Comparison of ENCODE assay signal across 27 cellular contexts in genomic region chr6:116992546-116992945, GRCh38.
"Had no signal": no experiment of that assay in that cellular context is flagged by ENCODE, and none has a peak within 500 bp of the region (broad histone marks: within the 10 kb centered on the region; RNA-seq: fewer than 3 reads in every experiment).

No MANE protein-coding gene starts in this region.

- H3K4me3 ChIP-seq: coronary artery, dorsolateral prefrontal cortex, heart left ventricle had no signal

- H3K27me3 ChIP-seq: brain microvascular endothelial cell, heart left ventricle had no signal

- ATAC-seq: activated naive CD4-positive, alpha-beta T cell treated with anti-CD3 and anti-CD28 coated beads, Interleukin-2, amount 50 U/mL, for 72 hours; activated T-cell treated with anti-CD3 and anti-CD28 coated beads, Interleukin-2, amount 50 U/mL, for 72 hours; effector memory CD8-positive, alpha-beta T cell; heart left ventricle; T-helper 17 cell had no signal

- H3K4me1 ChIP-seq: heart left ventricle had no signal

- H3K36me3 ChIP-seq: brain microvascular endothelial cell, heart left ventricle had no signal

- DNase-seq: activated CD4-positive, alpha-beta memory T cell treated with anti-CD3 and anti-CD28 coated beads, Interleukin-2, amount 10 ng/mL, durations not matched to agents 7 days and 5 days; activated CD4-positive, alpha-beta T cell treated with anti-CD3 and anti-CD28 coated beads for 1 hour; activated CD4-positive, alpha-beta T cell treated with anti-CD3 and anti-CD28 coated beads for 4 hours; activated CD4-positive, alpha-beta T cell treated with anti-CD3 and anti-CD28 coated beads, Interleukin-2, amount 10 ng/mL, durations not matched to agents 7 days and 5 days; activated CD4-positive, alpha-beta T cell treated with anti-CD3 and anti-CD28 coated beads, Interleukin-2, amount 50 U/mL, for 4 hours; activated CD8-positive, alpha-beta memory T cell treated with anti-CD3 and anti-CD28 coated beads, Interleukin-2, amount 50 U/mL, for 48 hours; activated gamma-delta T cell; activated naive CD4-positive, alpha-beta T cell; activated naive CD4-positive, alpha-beta T cell treated with anti-CD3 and anti-CD28 coated beads, Interleukin-2, amount 10 ng/mL, durations not matched to agents 7 days and 5 days; activated naive CD8-positive, alpha-beta T cell treated with anti-CD3 and anti-CD28 coated beads, Interleukin-2, amount 10 ng/mL, durations not matched to agents 7 days and 5 days; activated T-cell treated with anti-CD3 and anti-CD28 coated beads for 4 hours; activated T-cell treated with anti-CD3 and anti-CD28 coated beads, Interleukin-2, amount 50 U/mL, for 24 hours; activated T-cell treated with anti-CD3 and anti-CD28 coated beads, Interleukin-2, amount 50 U/mL, for 72 hours; amniotic stem cell; anterior cingulate cortex; brain microvascular endothelial cell; dorsolateral prefrontal cortex; effector memory CD8-positive, alpha-beta T cell; erythroblast; foreskin fibroblast; glutamatergic neuron; heart left ventricle; T-helper 1 cell; T-helper 17 cell; T1000 had no signal

- H3K27ac ChIP-seq: brain microvascular endothelial cell, coronary artery, dorsolateral prefrontal cortex, heart left ventricle had no signal
